16 cellular contexts compared by ENCODE assay signal in genomic region chr1:244757091-244757939, GRCh38.
DNase-seq lines count a peak whose midpoint lies in the region; ATAC-seq and TF ChIP-seq lines count a peak whose summit lies in the region.
"Had no signal": no experiment of that assay in that cellular context is flagged by ENCODE, and none has a peak within 500 bp of the region (broad histone marks: within the 10 kb centered on the region; RNA-seq: fewer than 3 reads in every experiment).

No MANE protein-coding gene starts in this region.

- H3K4me3 Mint-ChIP-seq in naive thymus-derived CD4-positive, alpha-beta T cell: no peak overlapping the region
- H3K4me3 Mint-ChIP-seq: activated naive CD8-positive, alpha-beta T cell treated with anti-CD3 and anti-CD28 coated beads, Interleukin-2, amount 50 U/mL, for 24 hours had no signal

- no peaks in the 10 kb centered on the region for H3K36me3 ChIP-seq in breast epithelium
- no peaks in the 10 kb centered on the region for H3K36me3 ChIP-seq in adipocyte (ENCODE audit: control insufficient read depth, insufficient read depth, low read length, severe bottlenecking)
- no peaks in the 10 kb centered on the region for H3K36me3 ChIP-seq in naive thymus-derived CD4-positive, alpha-beta T cell (ENCODE audit: control insufficient read depth in 2 of 3, insufficient read depth in 3 of 3, low read length in 3 of 3)

- H3K4me1 Mint-ChIP-seq in naive thymus-derived CD4-positive, alpha-beta T cell: no peaks in the 10 kb centered on the region
- H3K4me1 Mint-ChIP-seq: activated naive CD8-positive, alpha-beta T cell treated with anti-CD3 and anti-CD28 coated beads, Interleukin-2, amount 50 U/mL, for 24 hours had no signal

- H3K27me3 ChIP-seq in breast epithelium: no peaks in the 10 kb centered on the region
- peaks cover 3% of the 10 kb centered on the region for H3K27me3 ChIP-seq in adipocyte (replicated peaks; ENCODE audit: control insufficient read depth, insufficient read depth, low read length)
- H3K27me3 ChIP-seq in right cardiac atrium (ENCODE audit: control insufficient read depth, insufficient read depth): no peaks in the 10 kb centered on the region
- no peaks in the 10 kb centered on the region for H3K27me3 ChIP-seq in naive thymus-derived CD4-positive, alpha-beta T cell (ENCODE audit: control insufficient read depth in 2 of 2, insufficient read depth in 2 of 2, low read length in 2 of 2)

- intact Hi-C loops in breast epithelium (cut with DNase I; ENCODE audit: low total_unique reads) (no loop called here), right cardiac atrium (cut with DNase I) (no loop called here)
- intact Hi-C loops in naive thymus-derived CD4-positive, alpha-beta T cell (cut with micrococcal nuclease): no loop called here

- H3K9ac ChIP-seq in adipocyte (ENCODE audit: low read length): no peak overlapping the region

- peak; percentile 27 to 76 for DNase-seq in T47D (ENCODE audit: low read depth in 1 of 2, low spot score in 1 of 2)
- DNase-seq in breast epithelium (ENCODE audit: low spot score in 2 of 2): no peak
- DNase-seq in adipocyte (ENCODE audit: low read depth): peak; percentile 32
- DNase-seq in foreskin fibroblast: peak; percentile 23 to 63
- DNase-seq in right cardiac atrium: no peak
- DNase-seq in naive thymus-derived CD4-positive, alpha-beta T cell: no peak
- DNase-seq: activated naive CD8-positive, alpha-beta T cell treated with anti-CD3 and anti-CD28 coated beads, Interleukin-2, amount 50 U/mL, for 24 hours; activated T-cell treated with anti-CD3 and anti-CD28 coated beads, Interleukin-2, amount 50 U/mL, for 48 hours; GF-D8; NCI-H2107; psoas muscle; SHP77; T-helper 2 cell had no signal

- in situ Hi-C loops in T47D (cut with HindIII; ENCODE audit: low pct_unique_long_range_greater_than_20kb, low sequenced_read_pairs): no loop called here

- peaks cover 0 to under 1% (median 0%) of the 10 kb centered on the region in 5 donors for H3K27me3 Mint-ChIP-seq in naive thymus-derived CD4-positive, alpha-beta T cell
- H3K27me3 Mint-ChIP-seq: activated naive CD8-positive, alpha-beta T cell treated with anti-CD3 and anti-CD28 coated beads, Interleukin-2, amount 50 U/mL, for 24 hours had no signal

- TF ChIP-seq CTCF in breast epithelium (IDR thresholded peaks at IDR 0.05): no peak
- TF ChIP-seq CTCF in foreskin fibroblast (IDR thresholded peaks at IDR 0.05; ENCODE audit: low read depth, low read length): no peak

- no peaks in the 10 kb centered on the region for H3K36me3 Mint-ChIP-seq in naive thymus-derived CD4-positive, alpha-beta T cell

- peaks cover 0 to under 1% (median 0%) of the 10 kb centered on the region in 11 donors for H3K9me3 Mint-ChIP-seq in naive thymus-derived CD4-positive, alpha-beta T cell
- H3K9me3 Mint-ChIP-seq: activated naive CD8-positive, alpha-beta T cell treated with anti-CD3 and anti-CD28 coated beads, Interleukin-2, amount 50 U/mL, for 24 hours had no signal

- WGBS in right cardiac atrium: 79% methylated on average over 15 of the region's 15 CpGs

- no peak for TF ChIP-seq POLR2A in breast epithelium (IDR thresholded peaks at IDR 0.05)

- H3K4me1 ChIP-seq in breast epithelium: no peaks in the 10 kb centered on the region
- H3K4me1 ChIP-seq in adipocyte (ENCODE audit: control insufficient read depth, insufficient read depth, low read length): no peaks in the 10 kb centered on the region
- no peaks in the 10 kb centered on the region for H3K4me1 ChIP-seq in right cardiac atrium (ENCODE audit: control insufficient read depth, insufficient read depth, low read length)
- H3K4me1 ChIP-seq in naive thymus-derived CD4-positive, alpha-beta T cell (ENCODE audit: control insufficient read depth in 2 of 2, insufficient read depth in 2 of 2, low read length in 2 of 2): no peaks in the 10 kb centered on the region
- H3K4me1 ChIP-seq: A549, psoas muscle had no signal

- no peak overlapping the region for H3K27ac ChIP-seq in breast epithelium
- no peak overlapping the region for H3K27ac ChIP-seq in right cardiac atrium (ENCODE audit: low read length)
- H3K27ac ChIP-seq in naive thymus-derived CD4-positive, alpha-beta T cell (ENCODE audit: low read depth, low read length): no peak overlapping the region
- H3K27ac ChIP-seq: A549, psoas muscle had no signal

- no peaks in the 10 kb centered on the region for H3K9me3 ChIP-seq in breast epithelium
- H3K9me3 ChIP-seq in adipocyte (ENCODE audit: control insufficient read depth, low read length): no peaks in the 10 kb centered on the region
- no peaks in the 10 kb centered on the region for H3K9me3 ChIP-seq in right cardiac atrium (ENCODE audit: control insufficient read depth, low read length)
- H3K9me3 ChIP-seq in naive thymus-derived CD4-positive, alpha-beta T cell (ENCODE audit: control insufficient read depth in 2 of 3, low read length in 3 of 3): no peaks in the 10 kb centered on the region
- H3K9me3 ChIP-seq: A549, psoas muscle had no signal

- ATAC-seq in GM18519 (IDR thresholded peaks at IDR 0.05; ENCODE audit: low FRiP score, unreplicated experiment) (no peak), right cardiac atrium (no peak), HG02642 (IDR thresholded peaks at IDR 0.05; ENCODE audit: poor library complexity, unreplicated experiment) (no peak)
- ATAC-seq in naive thymus-derived CD4-positive, alpha-beta T cell: no peak
- ATAC-seq: A549; activated naive CD8-positive, alpha-beta T cell treated with anti-CD3 and anti-CD28 coated beads, Interleukin-2, amount 50 U/mL, for 24 hours; psoas muscle had no signal

- CTCF ChIA-PET in naive thymus-derived CD4-positive, alpha-beta T cell (lab: Charles Lee): interaction anchor here (0.5 kb wide), 1 partner anchor 40 kb away, joined by 3 read pairs; no protein-coding TSS in a partner anchor

- H3K27ac Mint-ChIP-seq in naive thymus-derived CD4-positive, alpha-beta T cell: no peak overlapping the region
- H3K27ac Mint-ChIP-seq: activated naive CD8-positive, alpha-beta T cell treated with anti-CD3 and anti-CD28 coated beads, Interleukin-2, amount 50 U/mL, for 24 hours had no signal

- POLR2A ChIA-PET in naive thymus-derived CD4-positive, alpha-beta T cell (lab: Charles Lee): no interaction called here

- H3K4me3 ChIP-seq in breast epithelium (no peak overlapping the region), adipocyte (ENCODE audit: low read length) (no peak overlapping the region), foreskin fibroblast (ENCODE audit: low read depth in 1 of 2, low read length in 2 of 2) (no peak overlapping the region), right cardiac atrium (ENCODE audit: low read length) (no peak overlapping the region)
- H3K4me3 ChIP-seq in naive thymus-derived CD4-positive, alpha-beta T cell (ENCODE audit: low read length): no peak overlapping the region
- H3K4me3 ChIP-seq: A549, psoas muscle had no signal

Comparison
In these comparisons a context has a peak if more than half of its experiments do, and no peak if none do; other contexts are left out.
1. DNase-seq: peak in T47D (2 of 2), adipocyte (single experiment) and foreskin fibroblast (2 of 2); none in breast epithelium (0 of 2), right cardiac atrium (0 of 3) and naive thymus-derived CD4-positive, alpha-beta T cell (0 of 9).